ENCODE assay signal across 1 cellular context in the genomic region with DNA sequence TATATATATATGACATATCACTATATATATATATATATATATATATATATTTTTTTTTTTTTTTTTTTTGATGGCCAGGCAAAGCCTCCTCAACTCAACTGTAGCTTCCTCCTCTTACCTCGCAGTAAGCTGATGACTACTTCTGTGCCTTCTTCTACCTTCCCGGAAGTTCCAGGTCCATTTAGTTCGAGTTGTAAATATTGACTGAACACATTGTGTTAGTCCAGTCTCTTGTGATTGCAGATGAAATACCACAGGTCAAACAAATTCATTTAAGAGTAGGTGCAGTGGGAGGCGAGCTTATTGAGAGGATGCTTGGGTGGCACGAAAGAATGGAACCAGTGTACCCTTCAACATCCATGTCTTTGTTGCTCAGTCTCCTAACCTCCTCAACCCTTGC.
TF ChIP-seq lines count a peak whose summit lies in the region.

No MANE protein-coding gene starts in this region.

TF ChIP-seq in HepG2, 621 proteins besides CTCF, POLR2A, EP300 and RAD21 (continued from another document):
- TF ChIP-seq, protein P1, sequence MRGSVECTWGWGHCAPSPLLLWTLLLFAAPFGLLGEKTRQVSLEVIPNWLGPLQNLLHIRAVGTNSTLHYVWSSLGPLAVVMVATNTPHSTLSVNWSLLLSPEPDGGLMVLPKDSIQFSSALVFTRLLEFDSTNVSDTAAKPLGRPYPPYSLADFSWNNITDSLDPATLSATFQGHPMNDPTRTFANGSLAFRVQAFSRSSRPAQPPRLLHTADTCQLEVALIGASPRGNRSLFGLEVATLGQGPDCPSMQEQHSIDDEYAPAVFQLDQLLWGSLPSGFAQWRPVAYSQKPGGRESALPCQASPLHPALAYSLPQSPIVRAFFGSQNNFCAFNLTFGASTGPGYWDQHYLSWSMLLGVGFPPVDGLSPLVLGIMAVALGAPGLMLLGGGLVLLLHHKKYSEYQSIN (CRISPR knock-in tag; IDR thresholded peaks at IDR 0.05; ENCODE audit: borderline replicate concordance), result no peak
- TF ChIP-seq TBX2 (CRISPR knock-in tag; IDR thresholded peaks at IDR 0.05; ENCODE audit: borderline replicate concordance) (no peak), NKX3-1 (CRISPR knock-in tag; IDR thresholded peaks at IDR 0.05) (no peak), SRY (CRISPR knock-in tag; IDR thresholded peaks at IDR 0.05) (no peak), NCOR1 (IDR thresholded peaks at IDR 0.05; ENCODE audit: borderline replicate concordance, low read length) (no peak)
